Comparison of ENCODE assay signal across 33 cellular contexts in the genomic region with DNA sequence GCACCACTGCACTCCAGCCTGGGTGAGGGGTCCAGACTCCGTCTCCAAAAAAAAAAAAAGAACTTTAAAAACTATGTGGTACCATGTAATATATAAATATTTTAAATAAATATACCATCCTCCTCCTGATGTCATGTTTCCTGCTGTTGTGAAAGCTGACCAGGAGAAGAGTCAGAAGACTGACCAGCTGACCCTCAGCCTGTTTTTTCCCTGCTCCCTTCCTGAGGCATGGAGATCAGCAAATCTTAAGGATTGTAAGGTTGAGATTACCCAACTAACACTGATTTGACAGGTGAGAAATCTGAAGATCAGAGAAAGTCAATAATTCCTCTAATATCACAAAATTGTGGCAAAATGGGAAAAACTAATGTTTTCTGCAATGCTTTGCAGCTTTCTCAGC.
"Had no signal": no experiment of that assay in that cellular context is flagged by ENCODE, and none has a peak within 500 bp of the region (broad histone marks: within the 10 kb centered on the region; RNA-seq: fewer than 3 reads in every experiment).

No MANE protein-coding gene starts in this region.

- H3K27ac Mint-ChIP-seq: activated CD4-positive, alpha-beta T cell treated with anti-CD3 and anti-CD28 coated beads, Interleukin-2, amount 10 ng/mL, durations not matched to agents 24 days and 14 days; activated CD8-positive, alpha-beta memory T cell treated with anti-CD3 and anti-CD28 coated beads, Interleukin-2, amount 10 ng/mL, durations not matched to agents 7 days and 5 days; activated naive CD4-positive, alpha-beta T cell treated with anti-CD3 and anti-CD28 coated beads, Interleukin-2, amount 50 U/mL, for 72 hours; activated T-cell treated with anti-CD3 and anti-CD28 coated beads, Interleukin-2, amount 50 U/mL, for 24 hours; activated T-helper 1 cell treated with anti-CD3 and anti-CD28 coated beads, Interleukin-12 subunit alpha, Interleukin-12 subunit beta, Interleukin-2, Interleukin-4 antibody, amounts not matched to agents 30 ng/mL and 10 ng/mL and 1 ng/mL, durations not matched to agents 14 hours and 24 hours and 36 hours; T-cell had no signal

- H3K27me3 Mint-ChIP-seq: activated B cell treated with CpG ODN at 0.5 μM for 24 hours; activated CD4-positive, alpha-beta T cell treated with anti-CD3 and anti-CD28 coated beads, Interleukin-2, amount 10 ng/mL, durations not matched to agents 24 days and 14 days; activated CD8-positive, alpha-beta memory T cell treated with anti-CD3 and anti-CD28 coated beads, Interleukin-2, amount 10 ng/mL, durations not matched to agents 7 days and 5 days; activated T-cell treated with anti-CD3 and anti-CD28 coated beads, Interleukin-2, amount 50 U/mL, for 24 hours; T-cell had no signal

- ATAC-seq: activated CD8-positive, alpha-beta memory T cell treated with anti-CD3 and anti-CD28 coated beads, Interleukin-2, amount 10 ng/mL, durations not matched to agents 7 days and 5 days; activated naive CD4-positive, alpha-beta T cell treated with anti-CD3 and anti-CD28 coated beads, Interleukin-2, amount 50 U/mL, for 72 hours; body of pancreas; K562; Panc1; Right ventricle myocardium inferior; T-cell had no signal

- H3K9me3 ChIP-seq: ascending aorta, body of pancreas had no signal

- H3K4me3 ChIP-seq: ascending aorta, body of pancreas, K562, SK-N-MC had no signal

- H3K4me3 Mint-ChIP-seq: activated B cell treated with CpG ODN at 0.5 μM for 24 hours; activated CD4-positive, alpha-beta T cell treated with anti-CD3 and anti-CD28 coated beads, Interleukin-2, amount 10 ng/mL, durations not matched to agents 24 days and 14 days; activated CD8-positive, alpha-beta memory T cell treated with anti-CD3 and anti-CD28 coated beads, Interleukin-2, amount 10 ng/mL, durations not matched to agents 7 days and 5 days; activated T-cell treated with anti-CD3 and anti-CD28 coated beads, Interleukin-2, amount 50 U/mL, for 24 hours; activated T-helper 1 cell treated with anti-CD3 and anti-CD28 coated beads, Interleukin-12 subunit alpha, Interleukin-12 subunit beta, Interleukin-2, Interleukin-4 antibody, amounts not matched to agents 30 ng/mL and 10 ng/mL and 1 ng/mL, durations not matched to agents 14 hours and 24 hours and 36 hours; T-cell had no signal

- H3K9me3 Mint-ChIP-seq: activated B cell treated with CpG ODN at 0.5 μM for 24 hours; activated CD4-positive, alpha-beta T cell treated with anti-CD3 and anti-CD28 coated beads, Interleukin-2, amount 10 ng/mL, durations not matched to agents 24 days and 14 days; activated naive CD4-positive, alpha-beta T cell treated with anti-CD3 and anti-CD28 coated beads, Interleukin-2, amount 50 U/mL, for 72 hours; activated T-cell treated with anti-CD3 and anti-CD28 coated beads, Interleukin-2, amount 50 U/mL, for 24 hours; activated T-helper 1 cell treated with anti-CD3 and anti-CD28 coated beads, Interleukin-12 subunit alpha, Interleukin-12 subunit beta, Interleukin-2, Interleukin-4 antibody, amounts not matched to agents 30 ng/mL and 10 ng/mL and 1 ng/mL, durations not matched to agents 14 hours and 24 hours and 36 hours; T-cell had no signal

- DNase-seq: activated B cell treated with CpG ODN at 0.5 μM for 24 hours; activated CD4-positive, alpha-beta T cell treated with anti-CD3 and anti-CD28 coated beads for 1 hour; activated CD4-positive, alpha-beta T cell treated with anti-CD3 and anti-CD28 coated beads, Interleukin-2, amount 10 ng/mL, durations not matched to agents 24 days and 14 days; activated CD4-positive, alpha-beta T cell treated with anti-CD3 and anti-CD28 coated beads, Interleukin-2, amount 50 U/mL, for 48 hours; activated CD8-positive, alpha-beta memory T cell treated with anti-CD3 and anti-CD28 coated beads, Interleukin-2, amount 10 ng/mL, durations not matched to agents 7 days and 5 days; activated effector memory CD4-positive, alpha-beta T cell treated with Interleukin-2 at 50 U/mL for 16 hours; activated naive CD4-positive, alpha-beta T cell; activated T-cell treated with anti-CD3 and anti-CD28 coated beads, Interleukin-2, amount 50 U/mL, for 24 hours; body of pancreas; central memory CD4-positive, alpha-beta T cell; Kasumi-1; NCI-H1048; NCI-H1417; NCI-H1694; NCI-H2029; NCI-H2107; NCI-H2171 treated with DMSO at 0.1 percent for 48 hours; NCI-H226; NCI-H526 treated with DMSO at 0.1 percent for 48 hours; NCI-H82; NK-92 treated with Interleukin-12 subunit alpha and Interleukin-12 subunit beta, amount 100 ng/mL, for 24 hours; OCI-M1; RPMI8226; T-cell; T-helper 2 cell; T1000 had no signal

- H3K27me3 ChIP-seq: ascending aorta, body of pancreas had no signal

- H3K27ac ChIP-seq: ascending aorta, body of pancreas, SK-N-MC had no signal
